ENCODE assay signal across 1 cellular context in genomic region chr9:97880336-97880735, GRCh38.
TF ChIP-seq lines count a peak whose summit lies in the region.

No MANE protein-coding gene starts in this region.

TF ChIP-seq in IMR-90, 13 proteins besides CTCF, POLR2A, EP300 and RAD21 (continued from another document):
- TF ChIP-seq RFX5 (IDR thresholded peaks at IDR 0.05; ENCODE audit: low read depth, low read length) (no peak), SMC3 (IDR thresholded peaks at IDR 0.05; ENCODE audit: low read depth, low read length) (no peak), MAZ (IDR thresholded peaks at IDR 0.05; ENCODE audit: borderline replicate concordance, low read depth, low read length) (no peak), USF2 (IDR thresholded peaks at IDR 0.05; ENCODE audit: low read depth, low read length) (no peak), ELK1 (IDR thresholded peaks at IDR 0.05; ENCODE audit: borderline replicate concordance, low read depth, low read length) (no peak), BHLHE40 (IDR thresholded peaks at IDR 0.05; ENCODE audit: low read depth, low read length) (no peak), FOS (IDR thresholded peaks at IDR 0.05; ENCODE audit: low read depth, low read length) (no peak), RCOR1 (IDR thresholded peaks at IDR 0.05; ENCODE audit: insufficient replicate concordance, low read length) (no peak), NFE2L2 (IDR thresholded peaks at IDR 0.05; ENCODE audit: low read depth, low read length) (no peak)
